Comparison of ENCODE assay signal across 3 cellular contexts in the genomic region with DNA sequence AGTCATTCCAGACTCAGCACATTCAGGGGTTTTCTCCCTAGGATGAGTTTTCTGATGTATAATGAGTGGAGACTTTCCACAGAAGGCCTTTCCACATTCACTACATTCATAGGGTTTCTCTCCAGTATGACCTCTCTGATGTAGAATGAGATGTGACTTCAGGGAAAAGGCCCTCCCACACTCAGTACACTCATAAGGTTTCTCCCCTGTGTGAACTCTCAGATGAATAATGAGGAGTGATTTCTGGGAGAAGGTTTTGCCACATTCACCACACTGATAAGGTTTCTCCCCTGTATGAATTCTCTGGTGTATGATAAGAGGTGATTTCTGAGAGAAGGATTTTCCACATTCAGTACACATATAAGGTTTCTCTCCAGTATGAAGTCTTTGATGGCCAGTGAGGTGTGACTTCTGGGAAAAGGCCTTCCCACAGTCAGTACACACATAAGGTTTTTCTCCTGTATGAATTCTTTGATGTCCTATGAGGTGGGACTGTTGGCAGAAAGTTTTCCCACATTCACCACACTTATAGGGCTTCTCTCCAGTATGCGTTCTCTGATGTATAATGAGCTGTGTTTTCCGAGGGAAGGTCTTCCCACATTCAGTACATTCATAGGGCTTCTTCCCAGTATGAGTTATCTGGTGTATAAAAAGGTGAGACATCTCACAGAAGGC.
TF ChIP-seq lines count a peak whose summit lies in the region.

No MANE protein-coding gene starts in this region.

TF ChIP-seq in liver, 16 proteins besides CTCF, POLR2A, EP300 and RAD21:
- TF ChIP-seq SP1 (IDR thresholded peaks at IDR 0.05) = no peak
- no peak for TF ChIP-seq GABPA (IDR thresholded peaks at IDR 0.05 in 1 of 2, conservative IDR thresholded peaks at IDR 0.05 in 1 of 2)
- TF ChIP-seq, protein P1, sequence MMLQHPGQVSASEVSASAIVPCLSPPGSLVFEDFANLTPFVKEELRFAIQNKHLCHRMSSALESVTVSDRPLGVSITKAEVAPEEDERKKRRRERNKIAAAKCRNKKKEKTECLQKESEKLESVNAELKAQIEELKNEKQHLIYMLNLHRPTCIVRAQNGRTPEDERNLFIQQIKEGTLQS (IDR thresholded peaks at IDR 0.05) = no peak
- no peak for TF ChIP-seq FOXA2 (IDR thresholded peaks at IDR 0.05)
- no peak for TF ChIP-seq YY1 (IDR thresholded peaks at IDR 0.05)
- no peak for TF ChIP-seq NR2F2 (IDR thresholded peaks at IDR 0.05)
- TF ChIP-seq FOXA1 (IDR thresholded peaks at IDR 0.05) = no peak
- TF ChIP-seq JUND (IDR thresholded peaks at IDR 0.05) = no peak
- TF ChIP-seq HNF4G (IDR thresholded peaks at IDR 0.05) = no peak
- TF ChIP-seq EGR1 (IDR thresholded peaks at IDR 0.05; ENCODE audit: low read depth in 2 of 2) = no peak
- TF ChIP-seq, protein P2, sequence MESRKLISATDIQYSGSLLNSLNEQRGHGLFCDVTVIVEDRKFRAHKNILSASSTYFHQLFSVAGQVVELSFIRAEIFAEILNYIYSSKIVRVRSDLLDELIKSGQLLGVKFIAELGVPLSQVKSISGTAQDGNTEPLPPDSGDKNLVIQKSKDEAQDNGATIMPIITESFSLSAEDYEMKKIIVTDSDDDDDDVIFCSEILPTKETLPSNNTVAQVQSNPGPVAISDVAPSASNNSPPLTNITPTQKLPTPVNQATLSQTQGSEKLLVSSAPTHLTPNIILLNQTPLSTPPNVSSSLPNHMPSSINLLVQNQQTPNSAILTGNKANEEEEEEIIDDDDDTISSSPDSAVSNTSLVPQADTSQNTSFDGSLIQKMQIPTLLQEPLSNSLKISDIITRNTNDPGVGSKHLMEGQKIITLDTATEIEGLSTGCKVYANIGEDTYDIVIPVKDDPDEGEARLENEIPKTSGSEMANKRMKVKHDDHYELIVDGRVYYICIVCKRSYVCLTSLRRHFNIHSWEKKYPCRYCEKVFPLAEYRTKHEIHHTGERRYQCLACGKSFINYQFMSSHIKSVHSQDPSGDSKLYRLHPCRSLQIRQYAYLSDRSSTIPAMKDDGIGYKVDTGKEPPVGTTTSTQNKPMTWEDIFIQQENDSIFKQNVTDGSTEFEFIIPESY (IDR thresholded peaks at IDR 0.05) = no peak
- no peak for TF ChIP-seq REST (IDR thresholded peaks at IDR 0.05)
- TF ChIP-seq, protein P3, sequence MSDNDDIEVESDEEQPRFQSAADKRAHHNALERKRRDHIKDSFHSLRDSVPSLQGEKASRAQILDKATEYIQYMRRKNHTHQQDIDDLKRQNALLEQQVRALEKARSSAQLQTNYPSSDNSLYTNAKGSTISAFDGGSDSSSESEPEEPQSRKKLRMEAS (IDR thresholded peaks at IDR 0.05) = no peak
- no peak for TF ChIP-seq RXRA (IDR thresholded peaks at IDR 0.05)
- TF ChIP-seq TAF1 (conservative IDR thresholded peaks at IDR 0.05) = no peak
- TF ChIP-seq HNF4A (conservative IDR thresholded peaks at IDR 0.05) = no peak

TF ChIP-seq in HepG2, 621 proteins besides CTCF, POLR2A, EP300 and RAD21:
- TF ChIP-seq CHCHD3 (CRISPR knock-in tag; IDR thresholded peaks at IDR 0.05) (no peak), LCORL (IDR thresholded peaks at IDR 0.05) (no peak), LCORL (CRISPR knock-in tag; IDR thresholded peaks at IDR 0.05) (no peak), ZFP36 (IDR thresholded peaks at IDR 0.05; ENCODE audit: borderline replicate concordance, low read depth, low read length, partially characterized antibody) (no peak), ZNF713 (CRISPR knock-in tag; IDR thresholded peaks at IDR 0.05) (no peak), ZNF556 (CRISPR knock-in tag; IDR thresholded peaks at IDR 0.05; ENCODE audit: borderline replicate concordance) (no peak), PAF1 (CRISPR knock-in tag; IDR thresholded peaks at IDR 0.05) (no peak), DMTF1 (CRISPR knock-in tag; IDR thresholded peaks at IDR 0.05) (no peak)
- TF ChIP-seq, protein P4, sequence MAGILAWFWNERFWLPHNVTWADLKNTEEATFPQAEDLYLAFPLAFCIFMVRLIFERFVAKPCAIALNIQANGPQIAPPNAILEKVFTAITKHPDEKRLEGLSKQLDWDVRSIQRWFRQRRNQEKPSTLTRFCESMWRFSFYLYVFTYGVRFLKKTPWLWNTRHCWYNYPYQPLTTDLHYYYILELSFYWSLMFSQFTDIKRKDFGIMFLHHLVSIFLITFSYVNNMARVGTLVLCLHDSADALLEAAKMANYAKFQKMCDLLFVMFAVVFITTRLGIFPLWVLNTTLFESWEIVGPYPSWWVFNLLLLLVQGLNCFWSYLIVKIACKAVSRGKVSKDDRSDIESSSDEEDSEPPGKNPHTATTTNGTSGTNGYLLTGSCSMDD (CRISPR knock-in tag; IDR thresholded peaks at IDR 0.05) = no peak
- TF ChIP-seq, protein P5, sequence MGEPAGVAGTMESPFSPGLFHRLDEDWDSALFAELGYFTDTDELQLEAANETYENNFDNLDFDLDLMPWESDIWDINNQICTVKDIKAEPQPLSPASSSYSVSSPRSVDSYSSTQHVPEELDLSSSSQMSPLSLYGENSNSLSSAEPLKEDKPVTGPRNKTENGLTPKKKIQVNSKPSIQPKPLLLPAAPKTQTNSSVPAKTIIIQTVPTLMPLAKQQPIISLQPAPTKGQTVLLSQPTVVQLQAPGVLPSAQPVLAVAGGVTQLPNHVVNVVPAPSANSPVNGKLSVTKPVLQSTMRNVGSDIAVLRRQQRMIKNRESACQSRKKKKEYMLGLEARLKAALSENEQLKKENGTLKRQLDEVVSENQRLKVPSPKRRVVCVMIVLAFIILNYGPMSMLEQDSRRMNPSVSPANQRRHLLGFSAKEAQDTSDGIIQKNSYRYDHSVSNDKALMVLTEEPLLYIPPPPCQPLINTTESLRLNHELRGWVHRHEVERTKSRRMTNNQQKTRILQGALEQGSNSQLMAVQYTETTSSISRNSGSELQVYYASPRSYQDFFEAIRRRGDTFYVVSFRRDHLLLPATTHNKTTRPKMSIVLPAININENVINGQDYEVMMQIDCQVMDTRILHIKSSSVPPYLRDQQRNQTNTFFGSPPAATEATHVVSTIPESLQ (CRISPR knock-in tag; conservative IDR thresholded peaks at IDR 0.05) = no peak

TF ChIP-seq in H1, 55 proteins besides CTCF, POLR2A, EP300 and RAD21:
- TF ChIP-seq EGR1 (IDR thresholded peaks at IDR 0.05; ENCODE audit: borderline replicate concordance, low read depth, low read length) (no peak), HDAC2 (IDR thresholded peaks at IDR 0.05; ENCODE audit: borderline replicate concordance in 1 of 2, low read depth in 2 of 2, low read length in 2 of 2) (no peak), CHD2 (IDR thresholded peaks at IDR 0.05; ENCODE audit: low read length) (no peak), SIN3A (conservative IDR thresholded peaks at IDR 0.05 in 1 of 2, IDR thresholded peaks at IDR 0.05 in 1 of 2; ENCODE audit: low read depth in 1 of 2, low read length in 2 of 2) (no peak), PHF8 (conservative IDR thresholded peaks at IDR 0.05; ENCODE audit: low read depth, low read length) (no peak), NRF1 (IDR thresholded peaks at IDR 0.05; ENCODE audit: low read depth, low read length) (no peak), SIRT6 (IDR thresholded peaks at IDR 0.05; ENCODE audit: low read length) (no peak), GTF2F1 (IDR thresholded peaks at IDR 0.05; ENCODE audit: borderline replicate concordance, low read depth, low read length) (no peak), SUZ12 (IDR thresholded peaks at IDR 0.05; ENCODE audit: low read length) (no peak), TCF12 (IDR thresholded peaks at IDR 0.05; ENCODE audit: low read depth, low read length) (no peak), BCL11A (IDR thresholded peaks at IDR 0.05; ENCODE audit: low read depth in 2 of 2, low read length in 2 of 2) (no peak), RXRA (IDR thresholded peaks at IDR 0.05; ENCODE audit: insufficient read depth, low read depth, low read length) (no peak), JUND (IDR thresholded peaks at IDR 0.05; ENCODE audit: low read length) (no peak), TAF1 (IDR thresholded peaks at IDR 0.05; ENCODE audit: low read depth, low read length) (no peak), SRF (IDR thresholded peaks at IDR 0.05; ENCODE audit: low read depth, low read length) (no peak), CBX5 (IDR thresholded peaks at IDR 0.05; ENCODE audit: low read depth, low read length) (no peak), KDM1A (IDR thresholded peaks at IDR 0.05; ENCODE audit: borderline replicate concordance, low read length) (no peak), YY1 (IDR thresholded peaks at IDR 0.05; ENCODE audit: low read depth, low read length) (no peak)
- TF ChIP-seq, protein P1 (IDR thresholded peaks at IDR 0.05; ENCODE audit: insufficient read depth, low read depth, low read length) = no peak
TF ChIP-seq in H1: peak in this region for 0.
